22 cellular contexts compared by ENCODE assay signal in the genomic region with DNA sequence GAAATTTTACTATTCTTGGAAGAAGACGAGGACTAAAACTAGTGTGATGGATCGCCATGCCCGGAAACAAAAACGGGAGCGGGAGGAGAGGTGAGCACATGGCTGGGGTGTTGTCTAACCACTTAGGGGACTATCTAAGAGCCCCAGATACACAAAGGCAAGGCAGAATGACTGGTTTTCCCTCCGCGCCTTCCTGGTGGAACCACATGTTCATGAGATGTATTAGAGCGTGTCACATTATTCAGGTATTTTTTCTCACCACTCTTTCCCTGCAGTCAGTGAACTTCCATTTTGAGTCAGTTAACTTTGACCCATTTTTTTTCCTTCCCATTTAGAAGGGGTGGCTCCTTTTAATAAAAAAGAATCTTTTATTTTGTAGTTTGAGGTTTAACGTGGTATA.
DNase-seq lines count a peak whose midpoint lies in the region; ATAC-seq and FAIRE-seq lines count a peak whose summit lies in the region.
"Had no signal": no experiment of that assay in that cellular context is flagged by ENCODE, and none has a peak within 500 bp of the region (broad histone marks: within the 10 kb centered on the region; RNA-seq: fewer than 3 reads in every experiment).

No MANE protein-coding gene starts in this region.

- H3K36me3 Mint-ChIP-seq in activated naive CD8-positive, alpha-beta T cell treated with anti-CD3 and anti-CD28 coated beads, Interleukin-2, amount 50 U/mL, for 24 hours (ENCODE audit: low read depth) = peaks cover 19% of the 10 kb centered on the region
- H3K36me3 Mint-ChIP-seq: natural killer cell had no signal

- no peaks in the 10 kb centered on the region for H3K9me3 Mint-ChIP-seq in activated naive CD8-positive, alpha-beta T cell treated with anti-CD3 and anti-CD28 coated beads, Interleukin-2, amount 50 U/mL, for 24 hours

- no peaks in the 10 kb centered on the region for H3K4me1 Mint-ChIP-seq in activated naive CD8-positive, alpha-beta T cell treated with anti-CD3 and anti-CD28 coated beads, Interleukin-2, amount 50 U/mL, for 24 hours
- H3K4me1 Mint-ChIP-seq: natural killer cell had no signal

- peak; percentile 66 for ATAC-seq in GM21529 (IDR thresholded peaks at IDR 0.05; ENCODE audit: unreplicated experiment)
- ATAC-seq in esophagus mucosa = peak; percentile 89
- no peak for ATAC-seq in HG03097 (IDR thresholded peaks at IDR 0.05; ENCODE audit: low FRiP score, unreplicated experiment)
- ATAC-seq in GM21717 (IDR thresholded peaks at IDR 0.05; ENCODE audit: unreplicated experiment) = no peak
- ATAC-seq in activated naive CD8-positive, alpha-beta T cell treated with anti-CD3 and anti-CD28 coated beads, Interleukin-2, amount 50 U/mL, for 24 hours = no peak
- ATAC-seq: natural killer cell had no signal

- H3K27me3 Mint-ChIP-seq in activated naive CD8-positive, alpha-beta T cell treated with anti-CD3 and anti-CD28 coated beads, Interleukin-2, amount 50 U/mL, for 24 hours = no peaks in the 10 kb centered on the region
- H3K27me3 Mint-ChIP-seq: activated naive CD8-positive, alpha-beta T cell had no signal

- H3K4me3 Mint-ChIP-seq in activated naive CD8-positive, alpha-beta T cell treated with anti-CD3 and anti-CD28 coated beads, Interleukin-2, amount 50 U/mL, for 24 hours = no peak overlapping the region
- H3K4me3 Mint-ChIP-seq: activated naive CD8-positive, alpha-beta T cell; natural killer cell had no signal

- peak; percentile 18 for DNase-seq in GM18507 (ENCODE audit: extremely low spot score, insufficient read length, low read depth)
- DNase-seq in activated naive CD8-positive, alpha-beta T cell treated with anti-CD3 and anti-CD28 coated beads, Interleukin-2, amount 50 U/mL, for 24 hours = no peak
- no peak for DNase-seq in NCI-H526 treated with DMSO at 0.1 percent for 48 hours (lab: John Stamatoyannopoulos, UW)
- DNase-seq: activated CD4-positive, alpha-beta T cell treated with anti-CD3 and anti-CD28 coated beads for 4 hours; aorta; Caco-2; Karpas-422; kidney glomerular epithelial cell; natural killer cell; NCI-H1417; NCI-H2029 treated with DMSO at 0.1 percent for 48 hours; NCI-H2227 treated with DMSO at 0.1 percent for 48 hours; Peyer's patch; SHP77 treated with DMSO at 0.1 percent for 48 hours; stimulated activated CD4-positive, alpha-beta T cell treated with anti-CD3 and anti-CD28 coated beads, Interleukin-4, amount 100 ng/mL, for 1 hour had no signal

- peak; percentile 85 for FAIRE-seq in GM18507 (lab: Jason Lieb, UNC)
- FAIRE-seq: colon had no signal

- H3K27ac Mint-ChIP-seq in activated naive CD8-positive, alpha-beta T cell treated with anti-CD3 and anti-CD28 coated beads, Interleukin-2, amount 50 U/mL, for 24 hours = no peak overlapping the region
- H3K27ac Mint-ChIP-seq: activated naive CD8-positive, alpha-beta T cell; activated T-helper 2 cell treated with anti-CD3 and anti-CD28 coated beads, Interferon-gamma antibody, Interleukin-2, Interleukin-4, amounts not matched to agents 10 μg/mL and 5 μg/mL and 100 μg/mL, durations not matched to agents 14 hours and 24 hours and 36 hours; natural killer cell had no signal

Comparison
In these comparisons a context has a peak if more than half of its experiments do, and no peak if none do; other contexts are left out.
1. ATAC-seq: peak in GM21529 (single experiment) and esophagus mucosa (single experiment); none in HG03097 (single experiment), GM21717 (single experiment) and activated naive CD8-positive, alpha-beta T cell treated with anti-CD3 and anti-CD28 coated beads, Interleukin-2, amount 50 U/mL, for 24 hours (single experiment).